Comparison of ENCODE assay signal across 7 cellular contexts in the genomic region with DNA sequence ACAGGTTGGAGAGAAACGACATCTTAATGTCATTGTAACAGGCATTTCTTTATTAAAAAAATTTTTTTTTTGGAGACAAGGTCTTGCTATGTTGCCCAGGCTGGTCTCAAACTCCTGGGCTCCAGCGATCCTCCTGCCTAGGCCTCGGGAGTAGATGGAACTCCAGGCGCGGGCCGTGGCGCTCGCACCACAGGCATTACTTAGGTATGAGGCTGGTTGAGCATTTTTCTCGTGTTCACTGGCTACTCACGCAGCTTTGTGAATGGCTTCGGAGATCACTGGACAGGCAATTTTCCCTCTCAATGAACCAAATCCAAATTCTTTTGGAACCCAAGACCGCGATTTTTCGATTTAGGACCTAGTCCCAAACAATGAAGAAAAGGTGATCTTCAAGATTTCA. TPM values are rescaled to one million over a fixed set of nuclear protein-coding genes. Genes with fewer than 3 reads are reported as not detected.
DNase-seq lines count a peak whose midpoint lies in the region; ATAC-seq and TF ChIP-seq lines count a peak whose summit lies in the region.

No MANE protein-coding gene starts in this region.

- H3K36me3 ChIP-seq in smooth muscle cell (ENCODE audit: low read depth): no peaks in the 10 kb centered on the region

- no peak overlapping the region for H3K27ac Mint-ChIP-seq in activated B cell treated with CpG ODN at 0.5 μM for 24 hours

- H3K4me3 Mint-ChIP-seq in activated B cell treated with CpG ODN at 0.5 μM for 24 hours: peak overlapping the region; percentile 79

- H2AFZ ChIP-seq in smooth muscle cell (ENCODE audit: low read depth): peak overlapping the region; percentile 96

- 31% methylated on average over 14 of the region's 14 CpGs for WGBS in right cardiac atrium
- WGBS in smooth muscle cell (ENCODE audit: low lambda C conversion rate): 38% methylated on average over 14 of the region's 14 CpGs

- peaks cover 30% of the 10 kb centered on the region for H4K20me1 ChIP-seq in smooth muscle cell (ENCODE audit: low read depth)

- H3K9me3 Mint-ChIP-seq in activated B cell treated with CpG ODN at 0.5 μM for 24 hours: no peaks in the 10 kb centered on the region

- no peak for TF ChIP-seq CTCF in HFF-Myc (IDR thresholded peaks at IDR 0.05; ENCODE audit: low read depth, low read length, missing control alignments)
- no peak for TF ChIP-seq CTCF in activated B cell treated with CpG ODN at 0.5 μM for 24 hours (IDR thresholded peaks at IDR 0.05)
- no peak for TF ChIP-seq CTCF in smooth muscle cell (IDR thresholded peaks at IDR 0.05; ENCODE audit: borderline replicate concordance, insufficient read depth, poor library complexity, severe bottlenecking)

- no peaks in the 10 kb centered on the region for H3F3A ChIP-seq in smooth muscle cell (ENCODE audit: low read depth)

- H3K27ac ChIP-seq in right cardiac atrium (ENCODE audit: low read length) (no peak overlapping the region), smooth muscle cell (ENCODE audit: low read depth) (no peak overlapping the region)

- no peaks in the 10 kb centered on the region for H3K9me3 ChIP-seq in right cardiac atrium (ENCODE audit: control insufficient read depth, low read length)
- H3K9me3 ChIP-seq in smooth muscle cell (replicated peaks; ENCODE audit: low read depth): no peaks in the 10 kb centered on the region

- no peaks in the 10 kb centered on the region for H3K36me3 Mint-ChIP-seq in activated B cell treated with CpG ODN at 0.5 μM for 24 hours (ENCODE audit: low read depth)

- H3K27me3 Mint-ChIP-seq in activated B cell treated with CpG ODN at 0.5 μM for 24 hours: peaks cover 44% of the 10 kb centered on the region

- DNase-seq in HFF-Myc (ENCODE audit: extremely low read depth, low read depth) (no peak), activated B cell treated with CpG ODN at 0.5 μM for 24 hours (no peak), right cardiac atrium (peak in 2 of 3 donors; percentile 66 to 67), smooth muscle cell (lab: John Stamatoyannopoulos, UW; ENCODE audit: unreplicated experiment) (no peak), SHP77 (lab: John Stamatoyannopoulos, UW) (no peak)

- POLR2A ChIA-PET in activated B cell treated with CpG ODN at 0.5 μM for 24 hours (lab: Charles Lee): interaction anchor here (0.5 kb wide), 1 partner anchor 14 kb away, joined by 3 read pairs; no protein-coding TSS in a partner anchor

- intact Hi-C loops in activated B cell treated with CpG ODN at 0.5 μM for 24 hours (cut with micrococcal nuclease) (loop anchor here (5.0 kb wide), 1 partner anchor 155 kb away; no protein-coding TSS in a partner anchor), right cardiac atrium (cut with DNase I) (loop anchor here (1.0 to 5.0 kb wide), 4 partner anchors 110 to 155 kb away; no protein-coding TSS in a partner anchor)

- peak overlapping the region; percentile 47 for H3K4me3 ChIP-seq in HFF-Myc (replicated peaks; ENCODE audit: low read depth, low read length)
- peak overlapping the region; percentile 87 for H3K4me3 ChIP-seq in right cardiac atrium (ENCODE audit: low read length)
- H3K4me3 ChIP-seq in smooth muscle cell: peak overlapping the region; percentile 91

- H3K27me3 ChIP-seq in right cardiac atrium (ENCODE audit: control insufficient read depth, insufficient read depth): no peaks in the 10 kb centered on the region
- H3K27me3 ChIP-seq in smooth muscle cell (ENCODE audit: low read depth): no peaks in the 10 kb centered on the region

- peak overlapping the region; percentile 11 for H3K9ac ChIP-seq in smooth muscle cell (ENCODE audit: low read depth)

- H3K4me1 Mint-ChIP-seq in activated B cell treated with CpG ODN at 0.5 μM for 24 hours: peaks cover 14% of the 10 kb centered on the region

- H3K79me2 ChIP-seq in smooth muscle cell (ENCODE audit: low read depth): peaks cover 35% of the 10 kb centered on the region

- CTCF ChIA-PET in activated B cell treated with CpG ODN at 0.5 μM for 24 hours (lab: Charles Lee): no interaction called here

- ATAC-seq in activated B cell treated with CpG ODN at 0.5 μM for 24 hours (ENCODE audit: low read depth) (no peak), right cardiac atrium (no peak), GM18502 (IDR thresholded peaks at IDR 0.05; ENCODE audit: poor library complexity, unreplicated experiment) (no peak), GM19467 (IDR thresholded peaks at IDR 0.05; ENCODE audit: unreplicated experiment) (no peak)

- H3K4me2 ChIP-seq in smooth muscle cell: peak overlapping the region; percentile 88

- H3K4me1 ChIP-seq in right cardiac atrium (ENCODE audit: control insufficient read depth, insufficient read depth, low read length): peaks cover 11% of the 10 kb centered on the region
- peaks cover 14% of the 10 kb centered on the region for H3K4me1 ChIP-seq in smooth muscle cell (ENCODE audit: low read depth)

RNA-seq across cellular contexts. Expression of gene TCF7L1, which starts 0.8 kb away (rescaled TPM):
- total RNA-seq in activated B cell treated with CpG ODN at 0.5 μM for 24 hours: 0.07 TPM in 2 replicates
- 10 to 100 TPM; 12.0 to 13.8 (median 12.7) TPM for total RNA-seq in right cardiac atrium
- 13.0 TPM for polyA plus RNA-seq in right cardiac atrium
- total RNA-seq in smooth muscle cell: 2.9 and 4.5 TPM in 2 replicates
- 15.2 and 18.2 TPM in 2 replicates for polyA plus RNA-seq in smooth muscle cell

Comparison
In these comparisons a context has a peak if more than half of its experiments do, and no peak if none do; other contexts are left out.
1. DNase-seq: peak in right cardiac atrium (2 of 3); none in HFF-Myc (single experiment), activated B cell treated with CpG ODN at 0.5 μM for 24 hours (single experiment), smooth muscle cell (single experiment) and SHP77 (0 of 2).
2. Peak in every context shown above with its lines, with median percentiles within 50 percentile points of each other: H3K4me3 ChIP-seq.